ENCODE assay signal across 27 cellular contexts in the genomic region with DNA sequence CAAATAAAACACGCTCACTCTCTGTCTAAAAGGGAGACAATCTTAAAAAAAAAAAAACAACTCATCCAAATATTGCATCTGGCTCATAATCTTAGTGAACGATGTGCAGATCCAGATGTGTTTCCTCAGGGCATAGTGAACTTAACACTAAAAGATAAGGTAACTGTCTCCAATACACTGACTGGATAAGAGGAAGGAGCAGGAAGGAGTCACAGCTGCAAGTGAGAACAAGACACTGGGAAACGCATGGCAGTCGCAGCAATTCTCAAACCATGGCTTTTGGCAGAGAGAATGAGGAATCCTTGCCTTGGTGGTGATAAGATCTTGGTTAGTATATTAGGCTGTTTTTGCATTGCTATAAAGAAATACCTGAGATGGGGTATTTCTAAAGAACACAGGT.
"Had no signal": no experiment of that assay in that cellular context is flagged by ENCODE, and none has a peak within 500 bp of the region (broad histone marks: within the 10 kb centered on the region; RNA-seq: fewer than 3 reads in every experiment).

No MANE protein-coding gene starts in this region.

- H3K9me3 ChIP-seq: adrenal gland, SJCRH30 had no signal

- DNase-seq: activated CD4-positive, alpha-beta T cell treated with anti-CD3 and anti-CD28 coated beads for 36 hours; activated CD4-positive, alpha-beta T cell treated with anti-CD3 and anti-CD28 coated beads, Interleukin-2, amount 10 ng/mL, durations not matched to agents 7 days and 5 days; activated CD4-positive, alpha-beta T cell treated with anti-CD3 and anti-CD28 coated beads, Interleukin-2, amount 50 U/mL, for 48 hours; activated CD8-positive, alpha-beta T cell treated with anti-CD3 and anti-CD28 coated beads, Interleukin-2, amount 10 ng/mL, durations not matched to agents 7 days and 5 days; activated gamma-delta T cell; activated naive CD4-positive, alpha-beta T cell treated with Interleukin-2 at 50 U/mL for 16 hours; activated T-cell treated with anti-CD3 and anti-CD28 coated beads, Interleukin-2, amount 50 U/mL, for 24 hours; adrenal gland; caudate nucleus; cerebellar nuclear complex; NCI-H1105; NCI-H1417 treated with DMSO at 0.1 percent for 48 hours; NCI-H187 treated with DMSO at 0.1 percent for 48 hours; NCI-H2081; NCI-H226; NCI-H446 treated with DMSO at 0.1 percent for 48 hours; NCI-H524; SHP77; SJCRH30; T1000; WERI-Rb-1 had no signal

- H3K36me3 ChIP-seq: adrenal gland, SJCRH30, WERI-Rb-1 had no signal

- H3K9me3 Mint-ChIP-seq: activated CD4-positive, alpha-beta T cell treated with anti-CD3 and anti-CD28 coated beads, Interleukin-2, amount 10 ng/mL, durations not matched to agents 7 days and 5 days; activated naive CD4-positive, alpha-beta T cell treated with anti-CD3 and anti-CD28 coated beads, Interleukin-2, amount 50 U/mL, for 72 hours; activated T-cell treated with anti-CD3 and anti-CD28 coated beads, Interleukin-2, amount 50 U/mL, for 24 hours; activated T-helper 2 cell treated with anti-CD3 and anti-CD28 coated beads, Interferon-gamma antibody, Interleukin-2, Interleukin-4, amounts not matched to agents 10 μg/mL and 5 μg/mL and 100 μg/mL, durations not matched to agents 14 hours and 24 hours and 36 hours had no signal

- FAIRE-seq: bronchial epithelial cell had no signal

- H3K27me3 Mint-ChIP-seq: activated CD4-positive, alpha-beta T cell treated with anti-CD3 and anti-CD28 coated beads, Interleukin-2, amount 10 ng/mL, durations not matched to agents 7 days and 5 days had no signal

- H3K4me1 ChIP-seq: adrenal gland, SJCRH30 had no signal

- H3K27me3 ChIP-seq: SJCRH30 had no signal

- H3K4me3 Mint-ChIP-seq: activated CD4-positive, alpha-beta T cell treated with anti-CD3 and anti-CD28 coated beads for 36 hours; activated CD4-positive, alpha-beta T cell treated with anti-CD3 and anti-CD28 coated beads, Interleukin-2, amount 10 ng/mL, durations not matched to agents 7 days and 5 days; activated CD8-positive, alpha-beta T cell treated with anti-CD3 and anti-CD28 coated beads, Interleukin-2, amount 10 ng/mL, durations not matched to agents 7 days and 5 days; activated T-cell treated with anti-CD3 and anti-CD28 coated beads, Interleukin-2, amount 50 U/mL, for 24 hours; brain had no signal

- H3K4me3 ChIP-seq: adrenal gland, SJCRH30, SK-N-MC had no signal

- ATAC-seq: activated CD4-positive, alpha-beta T cell treated with anti-CD3 and anti-CD28 coated beads for 36 hours; activated CD8-positive, alpha-beta T cell treated with anti-CD3 and anti-CD28 coated beads, Interleukin-2, amount 10 ng/mL, durations not matched to agents 7 days and 5 days; activated naive CD4-positive, alpha-beta T cell treated with anti-CD3 and anti-CD28 coated beads, Interleukin-2, amount 50 U/mL, for 72 hours; Panc1 had no signal

- H3K27ac ChIP-seq: adrenal gland, SJCRH30, SK-N-MC, WERI-Rb-1 had no signal

- H3K4me1 Mint-ChIP-seq: brain had no signal

- H3K36me3 Mint-ChIP-seq: activated naive CD4-positive, alpha-beta T cell treated with anti-CD3 and anti-CD28 coated beads, Interleukin-2, amount 50 U/mL, for 72 hours; brain had no signal

- H3K27ac Mint-ChIP-seq: activated CD4-positive, alpha-beta T cell treated with anti-CD3 and anti-CD28 coated beads for 36 hours; activated CD4-positive, alpha-beta T cell treated with anti-CD3 and anti-CD28 coated beads, Interleukin-2, amount 10 ng/mL, durations not matched to agents 7 days and 5 days; activated CD8-positive, alpha-beta T cell treated with anti-CD3 and anti-CD28 coated beads, Interleukin-2, amount 10 ng/mL, durations not matched to agents 7 days and 5 days; activated T-cell treated with anti-CD3 and anti-CD28 coated beads, Interleukin-2, amount 50 U/mL, for 24 hours; activated T-helper 2 cell treated with anti-CD3 and anti-CD28 coated beads, Interferon-gamma antibody, Interleukin-2, Interleukin-4, amounts not matched to agents 10 μg/mL and 5 μg/mL and 100 μg/mL, durations not matched to agents 14 hours and 24 hours and 36 hours; brain had no signal
